In the genomic region with DNA sequence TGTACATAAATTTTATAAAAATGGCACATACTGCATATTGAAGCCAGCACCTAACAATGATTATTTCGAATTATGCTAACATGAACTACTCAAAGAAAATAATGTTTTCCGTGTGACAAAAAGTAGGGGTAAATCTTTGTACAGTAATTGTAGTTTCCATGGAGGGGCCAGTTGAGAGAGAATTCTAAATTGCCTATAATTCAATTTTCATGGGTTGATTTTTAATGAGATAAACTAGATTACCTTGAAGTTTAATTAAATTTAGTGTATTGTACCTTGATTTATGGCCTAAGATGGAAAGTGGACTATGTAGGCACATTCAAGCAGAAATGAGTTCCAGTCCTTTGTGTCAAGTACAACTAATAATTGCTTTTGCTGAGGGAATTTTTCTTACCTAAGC, we compare ENCODE assay signal across 31 cellular contexts.
"Had no signal": no experiment of that assay in that cellular context is flagged by ENCODE, and none has a peak within 500 bp of the region (broad histone marks: within the 10 kb centered on the region; RNA-seq: fewer than 3 reads in every experiment).

No MANE protein-coding gene starts in this region.

- H3K4me1 ChIP-seq: colonic mucosa had no signal

- DNase-seq: activated B cell treated with CpG ODN at 0.5 μM for 24 hours; activated CD4-positive, alpha-beta memory T cell treated with anti-CD3 and anti-CD28 coated beads for 36 hours; activated CD4-positive, alpha-beta T cell treated with anti-CD3 and anti-CD28 coated beads for 36 hours; activated CD4-positive, alpha-beta T cell treated with anti-CD3 and anti-CD28 coated beads, Interleukin-2, amount 10 ng/mL, durations not matched to agents 24 days and 14 days; activated CD4-positive, CD25-positive, alpha-beta regulatory T cell treated with anti-CD3 and anti-CD28 coated beads, Interleukin-2, amount 50 U/mL, for 72 hours; activated CD8-positive, alpha-beta memory T cell treated with anti-CD3 and anti-CD28 coated beads, Interleukin-2, amount 10 ng/mL, durations not matched to agents 7 days and 5 days; activated CD8-positive, alpha-beta memory T cell treated with anti-CD3 and anti-CD28 coated beads, Interleukin-2, amount 50 U/mL, for 4 hours; activated CD8-positive, alpha-beta T cell treated with anti-CD3 and anti-CD28 coated beads, Interleukin-2, amount 10 ng/mL, durations not matched to agents 7 days and 5 days; activated effector memory CD4-positive, alpha-beta T cell treated with anti-CD3 and anti-CD28 coated beads, Interleukin-2, amount 50 U/mL, for 16 hours; activated naive CD4-positive, alpha-beta T cell treated with anti-CD3 and anti-CD28 coated beads for 36 hours; activated naive CD8-positive, alpha-beta T cell treated with anti-CD3 and anti-CD28 coated beads, Interleukin-2, amount 10 ng/mL, durations not matched to agents 7 days and 5 days; activated T-cell treated with anti-CD3 and anti-CD28 coated beads, Interleukin-2, amount 50 U/mL, for 1 hour; activated T-cell treated with anti-CD3 and anti-CD28 coated beads, Interleukin-2, amount 50 U/mL, for 48 hours; central memory CD4-positive, alpha-beta T cell; cerebellar nuclear complex; colonic mucosa; effector CD8-positive, alpha-beta T cell; foreskin fibroblast; head of caudate nucleus; T-helper 17 cell; T1000; WERI-Rb-1 had no signal

- H3K27ac Mint-ChIP-seq: activated B cell treated with CpG ODN at 0.5 μM for 24 hours; activated CD4-positive, alpha-beta memory T cell treated with anti-CD3 and anti-CD28 coated beads for 36 hours; activated CD4-positive, alpha-beta T cell treated with anti-CD3 and anti-CD28 coated beads for 36 hours; activated CD4-positive, alpha-beta T cell treated with anti-CD3 and anti-CD28 coated beads, Interleukin-2, amount 10 ng/mL, durations not matched to agents 24 days and 14 days; activated CD8-positive, alpha-beta memory T cell treated with anti-CD3 and anti-CD28 coated beads, Interleukin-2, amount 10 ng/mL, durations not matched to agents 7 days and 5 days; activated CD8-positive, alpha-beta T cell treated with anti-CD3 and anti-CD28 coated beads, Interleukin-2, amount 10 ng/mL, durations not matched to agents 7 days and 5 days; activated naive CD4-positive, alpha-beta T cell treated with anti-CD3 and anti-CD28 coated beads for 36 hours; activated naive CD4-positive, alpha-beta T cell treated with anti-CD3 and anti-CD28 coated beads, Interleukin-2, amount 50 U/mL, for 72 hours; activated naive CD8-positive, alpha-beta T cell treated with anti-CD3 and anti-CD28 coated beads, Interleukin-2, amount 10 ng/mL, durations not matched to agents 7 days and 5 days; activated T-helper 1 cell treated with anti-CD3 and anti-CD28 coated beads, Interleukin-12 subunit alpha, Interleukin-12 subunit beta, Interleukin-2, Interleukin-4 antibody, amounts not matched to agents 30 ng/mL and 10 ng/mL and 1 ng/mL, durations not matched to agents 14 hours and 24 hours and 36 hours; activated T-helper 2 cell treated with anti-CD3 and anti-CD28 coated beads, Interferon-gamma antibody, Interleukin-2, Interleukin-4, amounts not matched to agents 10 μg/mL and 5 μg/mL and 100 μg/mL, durations not matched to agents 14 hours and 24 hours and 36 hours; T-helper 17 cell; T-helper 2 cell treated with Interferon-gamma antibody and Interleukin-4, amounts not matched to agents 5 μg/mL and 100 μg/mL, for 36 hours had no signal

- H3K27me3 Mint-ChIP-seq: activated B cell treated with CpG ODN at 0.5 μM for 24 hours had no signal

- H3K9me3 Mint-ChIP-seq: activated B cell treated with CpG ODN at 0.5 μM for 24 hours; activated CD4-positive, alpha-beta memory T cell treated with anti-CD3 and anti-CD28 coated beads for 36 hours; activated CD4-positive, alpha-beta T cell treated with anti-CD3 and anti-CD28 coated beads, Interleukin-2, amount 10 ng/mL, durations not matched to agents 24 days and 14 days; activated naive CD4-positive, alpha-beta T cell treated with anti-CD3 and anti-CD28 coated beads for 36 hours; activated naive CD4-positive, alpha-beta T cell treated with anti-CD3 and anti-CD28 coated beads, Interleukin-2, amount 50 U/mL, for 72 hours; activated naive CD8-positive, alpha-beta T cell treated with anti-CD3 and anti-CD28 coated beads, Interleukin-2, amount 10 ng/mL, durations not matched to agents 7 days and 5 days; activated T-helper 1 cell treated with anti-CD3 and anti-CD28 coated beads, Interleukin-12 subunit alpha, Interleukin-12 subunit beta, Interleukin-2, Interleukin-4 antibody, amounts not matched to agents 30 ng/mL and 10 ng/mL and 1 ng/mL, durations not matched to agents 14 hours and 24 hours and 36 hours; activated T-helper 2 cell treated with anti-CD3 and anti-CD28 coated beads, Interferon-gamma antibody, Interleukin-2, Interleukin-4, amounts not matched to agents 10 μg/mL and 5 μg/mL and 100 μg/mL, durations not matched to agents 14 hours and 24 hours and 36 hours; brain; T-helper 2 cell treated with Interferon-gamma antibody and Interleukin-4, amounts not matched to agents 5 μg/mL and 100 μg/mL, for 36 hours had no signal

- H3K9me3 ChIP-seq: ascending aorta, breast epithelium, colonic mucosa had no signal

- H3K4me3 Mint-ChIP-seq: activated B cell treated with CpG ODN at 0.5 μM for 24 hours; activated CD4-positive, alpha-beta memory T cell treated with anti-CD3 and anti-CD28 coated beads for 36 hours; activated CD4-positive, alpha-beta T cell treated with anti-CD3 and anti-CD28 coated beads for 36 hours; activated CD4-positive, alpha-beta T cell treated with anti-CD3 and anti-CD28 coated beads, Interleukin-2, amount 10 ng/mL, durations not matched to agents 24 days and 14 days; activated CD8-positive, alpha-beta memory T cell treated with anti-CD3 and anti-CD28 coated beads, Interleukin-2, amount 10 ng/mL, durations not matched to agents 7 days and 5 days; activated CD8-positive, alpha-beta T cell treated with anti-CD3 and anti-CD28 coated beads, Interleukin-2, amount 10 ng/mL, durations not matched to agents 7 days and 5 days; activated naive CD4-positive, alpha-beta T cell treated with anti-CD3 and anti-CD28 coated beads for 36 hours; activated naive CD8-positive, alpha-beta T cell treated with anti-CD3 and anti-CD28 coated beads, Interleukin-2, amount 10 ng/mL, durations not matched to agents 7 days and 5 days; activated T-helper 1 cell treated with anti-CD3 and anti-CD28 coated beads, Interleukin-12 subunit alpha, Interleukin-12 subunit beta, Interleukin-2, Interleukin-4 antibody, amounts not matched to agents 30 ng/mL and 10 ng/mL and 1 ng/mL, durations not matched to agents 14 hours and 24 hours and 36 hours; T-helper 17 cell; T-helper 2 cell treated with Interferon-gamma antibody and Interleukin-4, amounts not matched to agents 5 μg/mL and 100 μg/mL, for 36 hours had no signal

- H3K36me3 Mint-ChIP-seq: activated naive CD4-positive, alpha-beta T cell treated with anti-CD3 and anti-CD28 coated beads, Interleukin-2, amount 50 U/mL, for 72 hours; activated naive CD8-positive, alpha-beta T cell treated with anti-CD3 and anti-CD28 coated beads, Interleukin-2, amount 10 ng/mL, durations not matched to agents 7 days and 5 days had no signal

- H3K27me3 ChIP-seq: ascending aorta, breast epithelium, cardiac muscle cell, colonic mucosa had no signal

- H3K36me3 ChIP-seq: ascending aorta, breast epithelium, cardiac muscle cell, colonic mucosa, WERI-Rb-1 had no signal

- ATAC-seq: activated CD4-positive, alpha-beta T cell treated with anti-CD3 and anti-CD28 coated beads for 36 hours; activated CD8-positive, alpha-beta memory T cell treated with anti-CD3 and anti-CD28 coated beads, Interleukin-2, amount 10 ng/mL, durations not matched to agents 7 days and 5 days; activated CD8-positive, alpha-beta T cell treated with anti-CD3 and anti-CD28 coated beads, Interleukin-2, amount 10 ng/mL, durations not matched to agents 7 days and 5 days; activated naive CD4-positive, alpha-beta T cell treated with anti-CD3 and anti-CD28 coated beads, Interleukin-2, amount 50 U/mL, for 72 hours; esophagus mucosa; T-helper 17 cell had no signal

- H3K27ac ChIP-seq: ascending aorta, breast epithelium, cardiac muscle cell, colonic mucosa, WERI-Rb-1 had no signal

- H3K4me3 ChIP-seq: ascending aorta, breast epithelium, cardiac muscle cell, colonic mucosa had no signal
